14 cellular contexts compared by ENCODE assay signal in genomic region chr11:110095554-110095953, GRCh38. TPM values are rescaled to one million over a fixed set of nuclear protein-coding genes. Genes with fewer than 3 reads are reported as not detected.
DNase-seq lines count a peak whose midpoint lies in the region; TF ChIP-seq lines count a peak whose summit lies in the region.
"Had no signal": no experiment of that assay in that cellular context is flagged by ENCODE, and none has a peak within 500 bp of the region (broad histone marks: within the 10 kb centered on the region; RNA-seq: fewer than 3 reads in every experiment).

No MANE protein-coding gene starts in this region.

- H3K79me2 ChIP-seq in OCI-LY3 (ENCODE audit: low read length), result peaks cover 53% of the 10 kb centered on the region

- H3K27me3 ChIP-seq in OCI-LY3 (ENCODE audit: low read depth, low read length) (peaks cover 25% of the 10 kb centered on the region), uterus (no peaks in the 10 kb centered on the region)
- H3K27me3 ChIP-seq: upper lobe of right lung had no signal

- peaks cover 45% of the 10 kb centered on the region for H3K4me1 Mint-ChIP-seq in mesothelial cell of epicardium

- TF ChIP-seq POLR2A in uterus (IDR thresholded peaks at IDR 0.05), result no peak

- no peak overlapping the region for H3K4me3 Mint-ChIP-seq in mesothelial cell of epicardium
- H3K4me3 Mint-ChIP-seq: activated CD4-positive, alpha-beta T cell treated with anti-CD3 and anti-CD28 coated beads for 36 hours; activated T-cell treated with anti-CD3 and anti-CD28 coated beads, Interleukin-2, amount 50 U/mL, for 4 hours had no signal

- H3K27ac Mint-ChIP-seq in mesothelial cell of epicardium, result peak overlapping the region; percentile 9
- H3K27ac Mint-ChIP-seq: activated CD4-positive, alpha-beta T cell treated with anti-CD3 and anti-CD28 coated beads for 36 hours had no signal

- intact Hi-C loops in uterus (cut with DNase I; ENCODE audit: low total_unique reads), result no loop called here

- DNase-seq in ACHN (peak; percentile 48), cardiac fibroblast (ENCODE audit: low read depth in 2 of 2) (peak; percentile 43 to 45), mesothelial cell of epicardium (ENCODE audit: low spot score in 2 of 2, unreplicated experiment in 2 of 2) (no peak), uterus (no peak), DMS53 (lab: John Stamatoyannopoulos, UW) (no peak)
- no peak for DNase-seq in activated naive CD4-positive, alpha-beta T cell (lab: John Stamatoyannopoulos, UW)
- DNase-seq in activated T-cell treated with anti-CD3 and anti-CD28 coated beads, Interleukin-2, amount 50 U/mL, for 1 hour, result no peak
- DNase-seq: activated CD4-positive, alpha-beta T cell treated with anti-CD3 and anti-CD28 coated beads for 36 hours; activated T-cell treated with anti-CD3 and anti-CD28 coated beads, Interleukin-2, amount 50 U/mL, for 4 hours; NCI-H2081 treated with DMSO at 0.1 percent for 48 hours; posterior cingulate gyrus; upper lobe of right lung had no signal

- no peak overlapping the region for H3K9ac ChIP-seq in OCI-LY3 (ENCODE audit: low read length)

- H3K9me3 Mint-ChIP-seq in mesothelial cell of epicardium, result no peaks in the 10 kb centered on the region
- H3K9me3 Mint-ChIP-seq: activated T-cell treated with anti-CD3 and anti-CD28 coated beads, Interleukin-2, amount 50 U/mL, for 4 hours had no signal

- no peaks in the 10 kb centered on the region for H3K27me3 Mint-ChIP-seq in mesothelial cell of epicardium (ENCODE audit: low read depth)

- H4K20me1 ChIP-seq in OCI-LY3 (ENCODE audit: insufficient read depth, low read length), result peaks cover 36% of the 10 kb centered on the region

- no peaks in the 10 kb centered on the region for H3K36me3 Mint-ChIP-seq in mesothelial cell of epicardium

- H3K4me3 ChIP-seq in OCI-LY3 (ENCODE audit: low read length) (no peak overlapping the region), cardiac fibroblast (replicated peaks in 1 of 2; ENCODE audit: low read depth in 2 of 2, low read length in 2 of 2) (peak overlapping the region in 1 of 2 donors; percentile 71), uterus (no peak overlapping the region)
- H3K4me3 ChIP-seq: lung, upper lobe of right lung had no signal

- no peak overlapping the region for H3K27ac ChIP-seq in OCI-LY3 (ENCODE audit: low read length)
- no peak overlapping the region for H3K27ac ChIP-seq in uterus
- H3K27ac ChIP-seq: upper lobe of right lung had no signal

- H2AFZ ChIP-seq in OCI-LY3 (ENCODE audit: low read depth, low read length), result no peak overlapping the region

- H3K4me1 ChIP-seq in OCI-LY3 (ENCODE audit: low read length) (peaks cover 44% of the 10 kb centered on the region), uterus (no peaks in the 10 kb centered on the region)
- H3K4me1 ChIP-seq: upper lobe of right lung had no signal

- H3K36me3 ChIP-seq in OCI-LY3 (replicated peaks; ENCODE audit: low read depth, low read length) (peaks cover 3% of the 10 kb centered on the region), uterus (no peaks in the 10 kb centered on the region)
- H3K36me3 ChIP-seq: upper lobe of right lung had no signal

- TF ChIP-seq CTCF in OCI-LY3 (IDR thresholded peaks at IDR 0.05; ENCODE audit: low read depth, low read length) (no peak), cardiac fibroblast (IDR thresholded peaks at IDR 0.05; ENCODE audit: low read depth, low read length) (no peak), mesothelial cell of epicardium (IDR thresholded peaks at IDR 0.05; ENCODE audit: unreplicated experiment) (no peak), uterus (IDR thresholded peaks at IDR 0.05) (no peak)

- H3K9me3 ChIP-seq in OCI-LY3 (ENCODE audit: insufficient read depth, low read length) (no peaks in the 10 kb centered on the region), uterus (no peaks in the 10 kb centered on the region)
- H3K9me3 ChIP-seq: upper lobe of right lung had no signal

- in situ Hi-C loops in ACHN (cut with HindIII; ENCODE audit: low pct_ligation_motif_present, low pct_unique_long_range_greater_than_20kb, low sequenced_read_pairs), result no loop called here

- H3K4me2 ChIP-seq in OCI-LY3 (ENCODE audit: low read length), result peak overlapping the region; percentile 90

RNA-seq across cellular contexts. Expression of gene ZC3H12C, which starts 2.4 kb away (rescaled TPM):
- total RNA-seq in mesothelial cell of epicardium (16.7 to 17.0 TPM (median 17.0 TPM) in 3 replicates), uterus (10 to 100 TPM in 3 of 4 donors, 1 to 10 TPM in 1; 2.3 to 27.6 (median 18.6) TPM)

Comparison
In these comparisons a context has a peak if more than half of its experiments do, and no peak if none do; other contexts are left out.
1. DNase-seq: peak in ACHN (single experiment) and cardiac fibroblast (2 of 2); none in mesothelial cell of epicardium (0 of 2), uterus (0 of 2), DMS53 (single experiment), activated naive CD4-positive, alpha-beta T cell (0 of 4) and activated T-cell treated with anti-CD3 and anti-CD28 coated beads, Interleukin-2, amount 50 U/mL, for 1 hour (single experiment).